In genomic region chr16:48300391-48300856, GRCh38 we compare ENCODE assay signal across 13 cellular contexts. TPM values are rescaled to one million over a fixed set of nuclear protein-coding genes. Genes with fewer than 3 reads are reported as not detected.
DNase-seq lines count a peak whose midpoint lies in the region; TF ChIP-seq lines count a peak whose summit lies in the region.
"Had no signal": no experiment of that assay in that cellular context is flagged by ENCODE, and none has a peak within 500 bp of the region (broad histone marks: within the 10 kb centered on the region; RNA-seq: fewer than 3 reads in every experiment).

No MANE protein-coding gene starts in this region.

- no CpG with 5 or more reads among the region's 1 CpG for WGBS in mesendoderm (ENCODE audit: extremely low coverage, insufficient coverage, low lambda C conversion rate)
- WGBS in sigmoid colon, 2 donors, result 82 to 86% methylated on average over 1 of the region's 1 CpG

- H3K4me2 ChIP-seq in mesendoderm (ENCODE audit: low read length), result no peak overlapping the region

- no peak overlapping the region for H2BK5ac ChIP-seq in mesendoderm (ENCODE audit: low read length)

- H2BK15ac ChIP-seq in mesendoderm (replicated peaks; ENCODE audit: low read depth), result no peak overlapping the region

- H3K56ac ChIP-seq in mesendoderm (ENCODE audit: low read length), result no peak overlapping the region

- H3K27ac ChIP-seq in mesendoderm (ENCODE audit: low read depth, low read length), result no peak overlapping the region
- H3K27ac ChIP-seq in sigmoid colon, result no peak overlapping the region
- H3K27ac ChIP-seq: foreskin keratinocyte had no signal

- no peak for TF ChIP-seq EP300 in sigmoid colon (IDR thresholded peaks at IDR 0.05)

- no peak overlapping the region for H3K4me3 ChIP-seq in BJ (ENCODE audit: low read depth, low read length)
- no peak overlapping the region for H3K4me3 ChIP-seq in LNCaP clone FGC (ENCODE audit: low read depth, low read length)
- no peak overlapping the region for H3K4me3 ChIP-seq in mesendoderm (ENCODE audit: low read length)
- H3K4me3 ChIP-seq in sigmoid colon, result no peak overlapping the region

- no peak overlapping the region for H3K23ac ChIP-seq in mesendoderm (ENCODE audit: low read length)

- peak; percentile 61 for DNase-seq in BJ (ENCODE audit: low read depth)
- peak; percentile 62 for DNase-seq in LNCaP clone FGC (ENCODE audit: low read depth)
- peak; percentile 36 for DNase-seq in astrocyte of the hippocampus (ENCODE audit: low read depth, low spot score)
- peak; percentile 66 for DNase-seq in mesendoderm
- no peak for DNase-seq in sigmoid colon
- no peak for DNase-seq in SHP77 treated with DMSO at 0.1 percent for 48 hours (lab: John Stamatoyannopoulos, UW)
- no peak for DNase-seq in NCI-H1694 (lab: John Stamatoyannopoulos, UW)
- DNase-seq in RKO (ENCODE audit: low spot score), result no peak
- DNase-seq: activated CD4-positive, alpha-beta T cell treated with anti-CD3 and anti-CD28 coated beads for 4 hours; anterior cingulate cortex; NCI-H1092; small intestine had no signal

- no peak overlapping the region for H3K9ac ChIP-seq in mesendoderm (ENCODE audit: low read length)

- TF ChIP-seq CTCF in BJ (IDR thresholded peaks at IDR 0.05; ENCODE audit: insufficient read depth, low read depth, low read length) (no peak), LNCaP clone FGC (IDR thresholded peaks at IDR 0.05; ENCODE audit: control insufficient read depth, extremely low read depth, insufficient read depth) (no peak), sigmoid colon (IDR thresholded peaks at IDR 0.05) (no peak)

- H3K36me3 ChIP-seq in BJ (ENCODE audit: control insufficient read depth, insufficient read depth, low read length) (peaks cover 8% of the 10 kb centered on the region), mesendoderm (ENCODE audit: control insufficient read depth, insufficient read depth, low read length) (peaks cover 2% of the 10 kb centered on the region), sigmoid colon (peaks cover 16 to 97% (median 35%) of the 10 kb centered on the region in 4 donors)

- H3K4ac ChIP-seq in mesendoderm (ENCODE audit: low read depth, low read length), result no peak overlapping the region

- no peak for TF ChIP-seq POLR2A in sigmoid colon (IDR thresholded peaks at IDR 0.05)

- no peaks in the 10 kb centered on the region for H3K9me3 ChIP-seq in sigmoid colon

- H3K27me3 ChIP-seq in BJ (ENCODE audit: control insufficient read depth, insufficient read depth, low read length) (no peaks in the 10 kb centered on the region), mesendoderm (ENCODE audit: insufficient read depth, low read length, poor library complexity) (no peaks in the 10 kb centered on the region), sigmoid colon (no peaks in the 10 kb centered on the region)
- H3K27me3 ChIP-seq: foreskin keratinocyte had no signal

- POLR2A ChIA-PET in BJ (lab: Charles Lee), result interaction anchor here (0.5 to 0.6 kb wide), 2 partner anchors 270 to 1324 kb away, joined by 3 read pairs; no protein-coding TSS in a partner anchor

- no peak overlapping the region for H4K5ac ChIP-seq in mesendoderm (ENCODE audit: low read length)

- no peak overlapping the region for H3K18ac ChIP-seq in mesendoderm (ENCODE audit: low read length)

- no peaks in the 10 kb centered on the region for H3K79me2 ChIP-seq in mesendoderm (ENCODE audit: control insufficient read depth, insufficient read depth, low read length)

- no peaks in the 10 kb centered on the region for H3K79me1 ChIP-seq in mesendoderm (ENCODE audit: low read length)

- H2AK5ac ChIP-seq in mesendoderm (ENCODE audit: low read length), result no peak overlapping the region

- intact Hi-C loops in sigmoid colon (cut with DNase I), result no loop called here

- no peak overlapping the region for H2BK120ac ChIP-seq in mesendoderm (ENCODE audit: low read depth, low read length)

- no peaks in the 10 kb centered on the region for H3K4me1 ChIP-seq in mesendoderm (ENCODE audit: control insufficient read depth, low read depth, low read length)
- no peaks in the 10 kb centered on the region for H3K4me1 ChIP-seq in sigmoid colon

- CTCF ChIA-PET in BJ (lab: Yijun Ruan, JAX), result interaction anchor here (0.9 to 1.5 kb wide), 3 partner anchors 11 to 330 kb away, joined by 3 to 6 read pairs (median 3); no protein-coding TSS in a partner anchor

- H4K8ac ChIP-seq in mesendoderm (ENCODE audit: low read depth, low read length), result no peak overlapping the region

RNA-seq across cellular contexts. Expression of gene ABCC11, which starts 53.1 kb away (rescaled TPM):
- polyA plus RNA-seq in BJ (2011; rRNA removed) (0.06 and 0.09 TPM in 2 replicates), sigmoid colon (under 1 TPM in 1 of 3 donors, not detected in 2; 0.28 TPM)
- polyA minus RNA-seq in BJ (2011; rRNA and poly(A)+ RNA removed), result 0.62 TPM in 1 of 2 replicates, not detected in the other
- polyA plus RNA-seq in mesendoderm (2013, experiment 1 of 2), result 0.07 TPM
- polyA plus RNA-seq in mesendoderm (2013, experiment 2 of 2), result 0.04 TPM
- total RNA-seq in sigmoid colon, result under 1 TPM in 1 of 4 donors, not detected in 3; 0.14 TPM

RNA-seq across cellular contexts. Expression of gene LONP2, which starts 56.3 kb away (rescaled TPM):
- polyA plus RNA-seq in BJ (2011; rRNA removed) (34.1 and 47.5 TPM in 2 replicates), sigmoid colon (10 to 100 TPM; 14.4 to 25.2 (median 16.0) TPM)
- polyA minus RNA-seq in BJ (2011; rRNA and poly(A)+ RNA removed), result 47.4 and 57.1 TPM in 2 replicates
- polyA plus RNA-seq in mesendoderm (2013, experiment 1 of 2), result 10.4 TPM
- polyA plus RNA-seq in mesendoderm (2013, experiment 2 of 2), result 10.0 TPM
- total RNA-seq in sigmoid colon, result 10 to 100 TPM; 42.3 to 60.3 (median 51.8) TPM

Comparison
In these comparisons a context has a peak if more than half of its experiments do, and no peak if none do; other contexts are left out.
1. DNase-seq: peak in BJ (single experiment), LNCaP clone FGC (single experiment), astrocyte of the hippocampus (single experiment) and mesendoderm (single experiment); none in sigmoid colon (single experiment), SHP77 treated with DMSO at 0.1 percent for 48 hours (single experiment), NCI-H1694 (single experiment) and RKO (single experiment).